In genomic region chr21:39314155-39315027, GRCh38 we compare ENCODE assay signal across 8 cellular contexts. TPM values are rescaled to one million over a fixed set of nuclear protein-coding genes. Genes with fewer than 3 reads are reported as not detected.
A peak's percentile ranks its signal among the peaks of the same experiment; 100 is the strongest.
DNase-seq lines count a peak whose midpoint lies in the region; ATAC-seq, FAIRE-seq and TF ChIP-seq lines count a peak whose summit lies in the region.

No MANE protein-coding gene starts in this region.

- no peaks in the 10 kb centered on the region for H4K20me1 ChIP-seq in keratinocyte (ENCODE audit: control insufficient read depth, extremely low read depth, insufficient read depth, low read length)

- peaks cover 36% of the 10 kb centered on the region for H3K4me1 ChIP-seq in keratinocyte (ENCODE audit: control insufficient read depth, extremely low read depth, insufficient read depth, low read length)

- H3K4me3 ChIP-seq in WERI-Rb-1 (ENCODE audit: low read depth, low read length), result peak overlapping the region; percentile 90
- peak overlapping the region; percentile 62 to 81 (median 74) for H3K4me3 ChIP-seq in keratinocyte (ENCODE audit: control insufficient read depth in 2 of 3, extremely low read depth in 1 of 3, insufficient read depth in 2 of 3, low read depth in 1 of 3, low read length in 3 of 3)

- H3K9me3 ChIP-seq in WERI-Rb-1 (ENCODE audit: severe bottlenecking), result no peaks in the 10 kb centered on the region
- no peaks in the 10 kb centered on the region for H3K9me3 ChIP-seq in keratinocyte (ENCODE audit: control insufficient read depth, low read depth, low read length)

- dilution Hi-C loops in keratinocyte (cut with MboI; ENCODE audit: extremely low pct_ligation_motif_present, low sequenced_read_pairs), result no loop called here

- H3K36me3 ChIP-seq in WERI-Rb-1, result peaks cover 25% of the 10 kb centered on the region
- H3K36me3 ChIP-seq in keratinocyte (ENCODE audit: control insufficient read depth in 2 of 2, extremely low read depth in 1 of 2, insufficient read depth in 2 of 2, low read length in 2 of 2), result no peaks in the 10 kb centered on the region

- peak overlapping the region; percentile 82 for H2AFZ ChIP-seq in keratinocyte (ENCODE audit: control insufficient read depth, low read length)

- H3K27me3 ChIP-seq in WERI-Rb-1 (ENCODE audit: insufficient read depth, low read depth, severe bottlenecking) (no peaks in the 10 kb centered on the region), keratinocyte (ENCODE audit: control insufficient read depth, extremely low read depth, insufficient read depth, low read length) (no peaks in the 10 kb centered on the region)

- no peak for TF ChIP-seq CTCF in WERI-Rb-1 (IDR thresholded peaks at IDR 0.05; ENCODE audit: low read depth, low read length)
- TF ChIP-seq CTCF in keratinocyte (optimal IDR thresholded peaks at IDR 0.05 in 1 of 3, IDR thresholded peaks at IDR 0.05 in 1 of 3, conservative IDR thresholded peaks at IDR 0.05 in 1 of 3; ENCODE audit: extremely low read depth in 1 of 3, insufficient read depth in 2 of 3, low read length in 3 of 3), result no peak

- TF ChIP-seq POLR2A in GM12891 (IDR thresholded peaks at IDR 0.05; ENCODE audit: low read depth, low read length), result peak; percentile 76; the same call in 1 of the 2 replicates

- peak overlapping the region; percentile 80 for H3K4me2 ChIP-seq in keratinocyte (ENCODE audit: control insufficient read depth, extremely low read depth, insufficient read depth, low read depth, low read length)

- H3K79me2 ChIP-seq in keratinocyte (ENCODE audit: control insufficient read depth, insufficient read depth, low read length), result peaks cover 21% of the 10 kb centered on the region

- H3K9ac ChIP-seq in keratinocyte (ENCODE audit: control insufficient read depth, extremely low read depth, insufficient read depth, low read length), result peak overlapping the region; percentile 92

- H3K9me1 ChIP-seq in keratinocyte (ENCODE audit: control insufficient read depth, extremely low read depth, insufficient read depth, low read length), result no peaks in the 10 kb centered on the region

- peak; percentile 94 for FAIRE-seq in GM12891 (lab: Jason Lieb, UNC)
- peak; percentile 71 for FAIRE-seq in keratinocyte (lab: Jason Lieb, UNC)

- DNase-seq in GM12891 (ENCODE audit: insufficient read length, low spot score), result peak; percentile 23
- DNase-seq in NCI-H1694 treated with DMSO at 0.1 percent for 48 hours (lab: John Stamatoyannopoulos, UW), result peak; percentile 49
- no peak for DNase-seq in WERI-Rb-1
- DNase-seq in caudate nucleus (lab: John Stamatoyannopoulos, UW), result peak in 45 of 61 donors; percentile 9 to 84 (median 56)
- no peak for DNase-seq in keratinocyte (ENCODE audit: low read depth, low spot score)
- peak; percentile 32 for DNase-seq in stimulated activated CD4-positive, alpha-beta T cell treated with anti-CD3 and anti-CD28 coated beads, Interleukin-12 subunit alpha, Interleukin-12 subunit beta, amount 100 ng/mL, for 4 hours
- DNase-seq in NCI-H2196 (lab: John Stamatoyannopoulos, UW; ENCODE audit: unreplicated experiment), result no peak

- H3K27ac ChIP-seq in WERI-Rb-1, result peak overlapping the region; percentile 99
- H3K27ac ChIP-seq in caudate nucleus (ENCODE audit: low read depth, low read length), result peak overlapping the region; percentile 95
- H3K27ac ChIP-seq in keratinocyte (ENCODE audit: control insufficient read depth, insufficient read depth, low read length), result peak overlapping the region; percentile 90

- peak; percentile 9 for ATAC-seq in HG02678 (IDR thresholded peaks at IDR 0.05; ENCODE audit: unreplicated experiment)

TF ChIP-seq in GM12891, 5 proteins besides CTCF, POLR2A, EP300 and RAD21:
- TF ChIP-seq TAF1 (IDR thresholded peaks at IDR 0.05; ENCODE audit: low read depth, low read length) (no peak), POLR2AphosphoS5 (IDR thresholded peaks at IDR 0.05; ENCODE audit: low read depth, low read length) (peak; percentile 73)

RNA-seq across cellular contexts. Expression of gene BRWD1, which starts 1.0 kb away (rescaled TPM):
- polyA plus RNA-seq in GM12891 (2012; ENCODE audit: low read depth, missing spikeins), result 5.2 TPM
- polyA plus RNA-seq in keratinocyte, result 8.2 to 15.1 TPM (median 11.3 TPM) in 3 replicates
- 30.8 TPM for polyA plus RNA-seq in keratinocyte (2011; ENCODE audit: low read depth)
- polyA plus RNA-seq in keratinocyte (2011; cell fraction: cytosol; rRNA removed), result 6.8 and 11.0 TPM in 2 replicates
- polyA plus RNA-seq in keratinocyte (2011; cell fraction: nucleus; rRNA removed), result 13.7 and 23.3 TPM in 2 replicates
- polyA plus RNA-seq in keratinocyte (2012; ENCODE audit: low replicate concordance), result 8.3 and 20.5 TPM in 2 replicates
- polyA minus RNA-seq in keratinocyte, result 14.8 to 87.2 TPM (median 38.5 TPM) in 3 replicates
- 15.9 TPM for polyA minus RNA-seq in keratinocyte (2011; cell fraction: cytosol; rRNA and poly(A)+ RNA removed)
- 49.0 and 84.9 TPM in 2 replicates for polyA minus RNA-seq in keratinocyte (2011; cell fraction: nucleus; rRNA and poly(A)+ RNA removed)

RNA-seq across cellular contexts. Expression of gene HMGN1, which starts 34.5 kb away (rescaled TPM):
- 242 TPM for polyA plus RNA-seq in GM12891 (2012; ENCODE audit: low read depth, missing spikeins)
- 110 to 245 TPM (median 142 TPM) in 3 replicates for polyA plus RNA-seq in keratinocyte
- polyA plus RNA-seq in keratinocyte (2011; ENCODE audit: low read depth), result 89.4 TPM
- polyA plus RNA-seq in keratinocyte (2011; cell fraction: cytosol; rRNA removed), result 146 and 208 TPM in 2 replicates
- polyA plus RNA-seq in keratinocyte (2011; cell fraction: nucleus; rRNA removed), result 80.9 and 133 TPM in 2 replicates
- polyA plus RNA-seq in keratinocyte (2012; ENCODE audit: low replicate concordance), result 167 and 266 TPM in 2 replicates
- 13.2 to 72.1 TPM (median 20.4 TPM) in 3 replicates for polyA minus RNA-seq in keratinocyte
- polyA minus RNA-seq in keratinocyte (2011; cell fraction: cytosol; rRNA and poly(A)+ RNA removed), result 154 TPM
- polyA minus RNA-seq in keratinocyte (2011; cell fraction: nucleus; rRNA and poly(A)+ RNA removed), result 16.4 and 24.3 TPM in 2 replicates

Comparison
In these comparisons a context has a peak if more than half of its experiments do, and no peak if none do; other contexts are left out.
1. DNase-seq: peak in GM12891 (single experiment), NCI-H1694 treated with DMSO at 0.1 percent for 48 hours (single experiment), caudate nucleus (45 of 61) and stimulated activated CD4-positive, alpha-beta T cell treated with anti-CD3 and anti-CD28 coated beads, Interleukin-12 subunit alpha, Interleukin-12 subunit beta, amount 100 ng/mL, for 4 hours (single experiment); none in WERI-Rb-1 (single experiment), keratinocyte (single experiment) and NCI-H2196 (single experiment).
2. Peak in every context shown above with its lines, with median percentiles within 50 percentile points of each other: H3K27ac ChIP-seq.